ENCODE assay signal across 7 cellular contexts in the genomic region with DNA sequence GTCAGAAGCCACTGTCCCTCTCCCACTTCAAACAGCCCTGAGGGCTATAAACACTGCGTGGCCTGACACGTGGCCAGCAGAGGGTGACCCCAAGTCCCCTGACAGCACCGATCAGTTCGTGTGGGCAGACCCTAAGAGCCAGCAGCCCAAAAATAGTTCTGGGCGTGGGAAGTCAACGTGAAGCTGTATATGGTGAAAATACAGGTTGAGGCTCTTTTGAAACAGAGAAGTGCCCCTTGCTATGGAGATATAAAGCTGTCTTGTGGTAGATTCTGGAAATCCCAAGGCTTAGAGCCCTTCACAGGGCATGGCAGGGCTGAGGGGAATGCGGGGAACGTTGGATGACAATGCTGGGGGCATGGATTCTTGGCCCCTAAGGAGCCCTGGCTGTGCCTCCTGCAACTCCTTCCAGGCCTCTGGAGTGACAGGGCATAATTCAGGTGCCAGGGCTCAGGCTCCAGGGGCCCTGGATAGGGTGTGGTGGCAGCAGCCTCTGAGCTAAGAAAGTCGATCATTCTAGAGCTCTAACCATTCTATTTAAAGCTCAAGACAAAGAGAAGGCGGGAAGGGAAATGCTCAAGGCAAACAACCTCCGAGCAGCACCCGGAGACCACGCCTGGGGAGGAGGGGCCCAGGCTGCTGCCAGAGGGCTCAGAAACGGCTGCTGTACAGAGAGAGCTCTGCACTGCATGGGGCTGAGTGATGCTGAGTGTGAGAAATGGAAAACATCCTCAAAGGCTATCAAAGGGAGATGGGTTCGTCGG.
A peak's percentile ranks its signal among the peaks of the same experiment; 100 is the strongest.
DNase-seq lines count a peak whose midpoint lies in the region; ATAC-seq and TF ChIP-seq lines count a peak whose summit lies in the region.

No MANE protein-coding gene starts in this region.

- ATAC-seq in HG03108 (IDR thresholded peaks at IDR 0.05; ENCODE audit: unreplicated experiment): peak; percentile 86

- intact Hi-C loops in cardiac septum (cut with DNase I): no loop called here

- TF ChIP-seq POLR2A in GM19099 (IDR thresholded peaks at IDR 0.05; ENCODE audit: extremely low read depth, insufficient read length, low read depth): peak; percentile 41

- peak; percentile 94 for DNase-seq in NCI-H748 treated with DMSO at 0.1 percent for 48 hours (lab: John Stamatoyannopoulos, UW)
- DNase-seq in activated T-cell treated with anti-CD3 and anti-CD28 coated beads, Interleukin-2, amount 50 U/mL, for 1 hour: peak; percentile 86
- peak; percentile 76 for DNase-seq in cardiac septum (ENCODE audit: low spot score)
- DNase-seq in stimulated activated CD4-positive, alpha-beta T cell treated with anti-CD3 and anti-CD28 coated beads, Interleukin-15, amount 100 ng/mL, for 1 hour (ENCODE audit: low read depth in 1 of 2, low spot score in 1 of 2): peak; percentile 64 to 73
- DNase-seq in KG1 (lab: John Stamatoyannopoulos, UW): no peak
